27 cellular contexts compared by ENCODE assay signal in genomic region chr13:108679989-108680388, GRCh38.
"Had no signal": no experiment of that assay in that cellular context is flagged by ENCODE, and none has a peak within 500 bp of the region (broad histone marks: within the 10 kb centered on the region; RNA-seq: fewer than 3 reads in every experiment).

No MANE protein-coding gene starts in this region.

- ATAC-seq: activated CD8-positive, alpha-beta memory T cell treated with anti-CD3 and anti-CD28 coated beads, Interleukin-2, amount 10 ng/mL, durations not matched to agents 7 days and 5 days; activated naive CD8-positive, alpha-beta T cell treated with anti-CD3 and anti-CD28 coated beads, Interleukin-2, amount 50 U/mL, for 24 hours; PC-3 had no signal

- DNase-seq: activated CD4-positive, alpha-beta memory T cell treated with anti-CD3 and anti-CD28 coated beads, Interleukin-2, amount 10 ng/mL, durations not matched to agents 7 days and 5 days; activated CD4-positive, alpha-beta T cell treated with anti-CD3 and anti-CD28 coated beads for 1 hour; activated CD4-positive, alpha-beta T cell treated with anti-CD3 and anti-CD28 coated beads for 48 hours; activated CD4-positive, CD25-positive, alpha-beta regulatory T cell; activated CD8-positive, alpha-beta memory T cell treated with anti-CD3 and anti-CD28 coated beads for 24 hours; activated CD8-positive, alpha-beta memory T cell treated with anti-CD3 and anti-CD28 coated beads, Interleukin-2, amount 10 ng/mL, durations not matched to agents 7 days and 5 days; activated CD8-positive, alpha-beta memory T cell treated with anti-CD3 and anti-CD28 coated beads, Interleukin-2, amount 50 U/mL, for 48 hours; activated effector memory CD4-positive, alpha-beta T cell treated with Interleukin-2 at 50 U/mL for 16 hours; activated naive CD4-positive, alpha-beta T cell treated with anti-CD3 and anti-CD28 coated beads, Interleukin-2, amount 10 ng/mL, durations not matched to agents 7 days and 5 days; activated naive CD8-positive, alpha-beta T cell treated with anti-CD3 and anti-CD28 coated beads, Interleukin-2, amount 50 U/mL, for 24 hours; activated T-cell treated with anti-CD3 and anti-CD28 coated beads, Interleukin-2, amount 50 U/mL, for 48 hours; cerebellar nuclear complex; cortex of kidney; Karpas-422; NCI-H1436 treated with DMSO at 0.1 percent for 48 hours; NCI-H187 treated with DMSO at 0.1 percent for 48 hours; NCI-H2171; NCI-H446 treated with DMSO at 0.1 percent for 48 hours; NCI-H69; NCI-H82; NK-92 treated with Interleukin-12 subunit alpha and Interleukin-12 subunit beta, amount 100 ng/mL, for 24 hours; PC-3; Peyer's patch; RPMI8226; SHP77 treated with DMSO at 0.1 percent for 48 hours; T1000; WERI-Rb-1 had no signal
